In the genomic region with DNA sequence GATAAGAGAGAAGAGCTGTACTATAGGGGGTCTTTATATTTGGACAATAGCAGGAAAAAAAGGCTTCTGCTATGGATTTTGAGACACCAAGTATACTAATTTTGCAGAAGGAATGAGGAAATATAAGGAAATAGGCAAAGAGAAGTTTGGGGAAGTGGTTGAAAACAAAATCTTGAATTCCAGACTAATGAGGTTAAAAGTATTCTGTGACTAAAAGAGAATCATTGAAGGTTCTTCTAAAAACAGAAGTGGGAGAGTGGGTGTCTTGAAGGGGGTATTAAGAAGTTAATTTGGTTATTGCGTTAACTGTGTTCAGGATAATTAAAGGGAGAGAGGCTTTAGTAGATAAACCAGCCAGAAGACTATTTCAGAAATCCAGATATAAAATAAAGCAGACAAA, we compare ENCODE assay signal across 25 cellular contexts.
"Had no signal": no experiment of that assay in that cellular context is flagged by ENCODE, and none has a peak within 500 bp of the region (broad histone marks: within the 10 kb centered on the region; RNA-seq: fewer than 3 reads in every experiment).

No MANE protein-coding gene starts in this region.

- H3K27me3 Mint-ChIP-seq: activated CD4-positive, alpha-beta memory T cell treated with anti-CD3 and anti-CD28 coated beads, Interleukin-2, amount 10 ng/mL, durations not matched to agents 7 days and 5 days; activated CD4-positive, alpha-beta T cell treated with anti-CD3 and anti-CD28 coated beads, Interleukin-2, amount 10 ng/mL, durations not matched to agents 7 days and 5 days; activated naive CD4-positive, alpha-beta T cell treated with anti-CD3 and anti-CD28 coated beads, Interleukin-2, amount 50 U/mL, for 24 hours; activated naive CD8-positive, alpha-beta T cell treated with anti-CD3 and anti-CD28 coated beads, Interleukin-2, amount 50 U/mL, for 24 hours had no signal

- ATAC-seq: activated naive CD8-positive, alpha-beta T cell treated with anti-CD3 and anti-CD28 coated beads, Interleukin-2, amount 50 U/mL, for 24 hours; left lung; mucosa of descending colon; natural killer cell treated with Interleukin-12 subunit alpha and Interleukin-12 subunit beta and Interleukin-15 and Interleukin-18, amount 100 ng/mL, for 72 hours; sciatic nerve; stimulated activated naive B cell treated with anti-CD40 and anti-IgM and Interleukin-4, amounts not matched to agents 10 μg/mL and 1 μg/mL and 100 μg/mL, for 72 hours; T-helper 17 cell; WTC11 had no signal

- H3K9me3 Mint-ChIP-seq: activated CD4-positive, alpha-beta memory T cell treated with anti-CD3 and anti-CD28 coated beads, Interleukin-2, amount 10 ng/mL, durations not matched to agents 7 days and 5 days; activated CD4-positive, alpha-beta T cell treated with anti-CD3 and anti-CD28 coated beads, Interleukin-2, amount 10 ng/mL, durations not matched to agents 7 days and 5 days; activated naive CD4-positive, alpha-beta T cell treated with anti-CD3 and anti-CD28 coated beads, Interleukin-2, amount 50 U/mL, for 24 hours; activated T-helper 2 cell treated with anti-CD3 and anti-CD28 coated beads, Interferon-gamma antibody, Interleukin-2, Interleukin-4, amounts not matched to agents 10 μg/mL and 5 μg/mL and 100 μg/mL, durations not matched to agents 14 hours and 24 hours and 36 hours; central memory CD8-positive, alpha-beta T cell; natural killer cell treated with Interleukin-12 subunit alpha and Interleukin-12 subunit beta and Interleukin-15 and Interleukin-18, amount 100 ng/mL, for 72 hours had no signal

- H3K36me3 ChIP-seq: breast epithelium, left lung, stomach, thyroid gland, upper lobe of left lung had no signal

- H3K9me3 ChIP-seq: breast epithelium, left lung, mucosa of descending colon, stomach, thyroid gland, upper lobe of left lung had no signal

- DNase-seq: activated CD4-positive, alpha-beta memory T cell treated with anti-CD3 and anti-CD28 coated beads, Interleukin-2, amount 10 ng/mL, durations not matched to agents 7 days and 5 days; activated CD4-positive, alpha-beta T cell treated with anti-CD3 and anti-CD28 coated beads for 1 hour; activated CD4-positive, alpha-beta T cell treated with anti-CD3 and anti-CD28 coated beads, Interleukin-2, amount 10 ng/mL, durations not matched to agents 7 days and 5 days; activated naive CD8-positive, alpha-beta T cell treated with anti-CD3 and anti-CD28 coated beads, Interleukin-2, amount 50 U/mL, for 24 hours; activated T-cell treated with anti-CD3 and anti-CD28 coated beads, Interleukin-2, amount 50 U/mL, for 48 hours; dermis blood vessel endothelial cell; effector CD8-positive, alpha-beta T cell; left lung; mucosa of descending colon; small intestine; stimulated activated CD4-positive, alpha-beta T cell treated with anti-CD3 and anti-CD28 coated beads, Interleukin-4, amount 100 ng/mL, for 4 hours; stimulated activated naive B cell treated with anti-CD40 and anti-IgM and Interleukin-4, amounts not matched to agents 10 μg/mL and 1 μg/mL and 100 μg/mL, for 72 hours; stomach; T-helper 17 cell; thyroid gland; upper lobe of left lung had no signal

- H3K27ac Mint-ChIP-seq: activated CD4-positive, alpha-beta memory T cell treated with anti-CD3 and anti-CD28 coated beads, Interleukin-2, amount 10 ng/mL, durations not matched to agents 7 days and 5 days; activated CD4-positive, alpha-beta T cell treated with anti-CD3 and anti-CD28 coated beads, Interleukin-2, amount 10 ng/mL, durations not matched to agents 7 days and 5 days; activated naive CD4-positive, alpha-beta T cell treated with anti-CD3 and anti-CD28 coated beads, Interleukin-2, amount 50 U/mL, for 24 hours; activated naive CD8-positive, alpha-beta T cell treated with anti-CD3 and anti-CD28 coated beads, Interleukin-2, amount 50 U/mL, for 24 hours; activated T-helper 2 cell treated with anti-CD3 and anti-CD28 coated beads, Interferon-gamma antibody, Interleukin-2, Interleukin-4, amounts not matched to agents 10 μg/mL and 5 μg/mL and 100 μg/mL, durations not matched to agents 14 hours and 24 hours and 36 hours; natural killer cell treated with Interleukin-12 subunit alpha and Interleukin-12 subunit beta and Interleukin-15 and Interleukin-18, amount 100 ng/mL, for 72 hours; stimulated activated naive B cell treated with anti-CD40 and anti-IgM and Interleukin-4, amounts not matched to agents 10 μg/mL and 1 μg/mL and 100 μg/mL, for 72 hours; T-helper 17 cell; WTC11 had no signal

- H3K4me1 ChIP-seq: breast epithelium, left lung, stomach, thyroid gland, upper lobe of left lung had no signal

- H3K27ac ChIP-seq: breast epithelium, epithelial cell of prostate, left lung, stomach, thyroid gland, upper lobe of left lung had no signal

- H3K4me3 Mint-ChIP-seq: activated CD4-positive, alpha-beta memory T cell treated with anti-CD3 and anti-CD28 coated beads, Interleukin-2, amount 10 ng/mL, durations not matched to agents 7 days and 5 days; activated CD4-positive, alpha-beta T cell treated with anti-CD3 and anti-CD28 coated beads, Interleukin-2, amount 10 ng/mL, durations not matched to agents 7 days and 5 days; activated naive CD4-positive, alpha-beta T cell treated with anti-CD3 and anti-CD28 coated beads, Interleukin-2, amount 50 U/mL, for 24 hours; activated naive CD8-positive, alpha-beta T cell treated with anti-CD3 and anti-CD28 coated beads, Interleukin-2, amount 50 U/mL, for 24 hours; central memory CD8-positive, alpha-beta T cell; natural killer cell treated with Interleukin-12 subunit alpha and Interleukin-12 subunit beta and Interleukin-15 and Interleukin-18, amount 100 ng/mL, for 72 hours; stimulated activated naive B cell treated with anti-CD40 and anti-IgM and Interleukin-4, amounts not matched to agents 10 μg/mL and 1 μg/mL and 100 μg/mL, for 72 hours; T-helper 17 cell; WTC11 had no signal

- H3K36me3 Mint-ChIP-seq: natural killer cell treated with Interleukin-12 subunit alpha and Interleukin-12 subunit beta and Interleukin-15 and Interleukin-18, amount 100 ng/mL, for 72 hours; stimulated activated naive B cell treated with anti-CD40 and anti-IgM and Interleukin-4, amounts not matched to agents 10 μg/mL and 1 μg/mL and 100 μg/mL, for 72 hours; WTC11 had no signal

- H3K4me3 ChIP-seq: breast epithelium, left lung, lung, mucosa of descending colon, stomach, thyroid gland, upper lobe of left lung had no signal

- H3K27me3 ChIP-seq: breast epithelium, left lung, stomach, thyroid gland, upper lobe of left lung had no signal

- H3K4me1 Mint-ChIP-seq: activated CD4-positive, alpha-beta memory T cell treated with anti-CD3 and anti-CD28 coated beads, Interleukin-2, amount 10 ng/mL, durations not matched to agents 7 days and 5 days; activated CD4-positive, alpha-beta T cell treated with anti-CD3 and anti-CD28 coated beads, Interleukin-2, amount 10 ng/mL, durations not matched to agents 7 days and 5 days; activated naive CD4-positive, alpha-beta T cell treated with anti-CD3 and anti-CD28 coated beads, Interleukin-2, amount 50 U/mL, for 24 hours; activated naive CD8-positive, alpha-beta T cell treated with anti-CD3 and anti-CD28 coated beads, Interleukin-2, amount 50 U/mL, for 24 hours; central memory CD8-positive, alpha-beta T cell; stimulated activated naive B cell treated with anti-CD40 and anti-IgM and Interleukin-4, amounts not matched to agents 10 μg/mL and 1 μg/mL and 100 μg/mL, for 72 hours; T-helper 17 cell; WTC11 had no signal
